In the genomic region with DNA sequence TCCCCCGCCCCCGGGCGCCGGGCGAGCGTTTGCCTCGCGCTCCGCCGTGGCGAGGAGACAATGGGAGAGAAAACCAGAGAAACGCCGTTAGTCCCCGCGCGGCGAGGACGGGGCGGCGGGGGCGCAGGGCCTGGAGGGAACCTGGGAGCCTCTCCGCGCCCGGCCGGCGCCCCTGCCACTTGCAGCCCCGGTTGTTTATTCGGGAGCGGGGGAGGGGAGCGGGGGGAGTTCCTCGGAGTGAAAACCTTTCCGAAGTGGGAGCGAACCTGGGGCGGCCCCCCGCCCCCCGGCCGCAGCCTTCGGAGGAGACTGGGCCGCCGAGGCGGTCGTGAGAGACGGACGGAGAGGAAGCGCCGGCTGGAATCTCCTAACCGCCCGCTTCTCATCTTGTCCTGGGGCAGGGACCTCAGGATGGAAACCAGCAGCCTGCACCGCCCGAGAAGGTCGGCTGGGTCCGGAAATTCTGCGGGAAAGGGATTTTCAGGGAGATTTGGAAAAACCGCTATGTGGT, we compare ENCODE assay signal across 8 cellular contexts. TPM values are rescaled to one million over a fixed set of nuclear protein-coding genes. Genes with fewer than 3 reads are reported as not detected.
DNase-seq lines count a peak whose midpoint lies in the region; ATAC-seq and TF ChIP-seq lines count a peak whose summit lies in the region.

No MANE protein-coding gene starts in this region.

- TF ChIP-seq CTCF in 22Rv1 (IDR thresholded peaks at IDR 0.05) (no peak), GM23338 (conservative IDR thresholded peaks at IDR 0.05; ENCODE audit: low read depth in 2 of 2) (no peak), WI38 (IDR thresholded peaks at IDR 0.05; ENCODE audit: low read depth, low read length) (no peak), natural killer cell (IDR thresholded peaks at IDR 0.05) (no peak)

- H3K4me1 ChIP-seq in GM23338 (ENCODE audit: insufficient read depth), result peaks cover 12% of the 10 kb centered on the region

- H3K27me3 Mint-ChIP-seq in GM23338 (ENCODE audit: insufficient read depth, low read depth, poor library complexity) (peaks cover 16% of the 10 kb centered on the region), natural killer cell (ENCODE audit: low read depth in 2 of 2) (no peaks in the 10 kb centered on the region)
- H3K27me3 Mint-ChIP-seq in effector memory CD8-positive, alpha-beta T cell, result no peaks in the 10 kb centered on the region

- H3K9me2 ChIP-seq in GM23338 (ENCODE audit: insufficient read depth), result no peaks in the 10 kb centered on the region

- H3K36me3 ChIP-seq in GM23338 (ENCODE audit: insufficient read depth), result peaks cover 7% of the 10 kb centered on the region; the same call in 1 of the 2 replicates

- H3K9me3 Mint-ChIP-seq in GM23338 (no peaks in the 10 kb centered on the region), natural killer cell (no peaks in the 10 kb centered on the region)
- no peaks in the 10 kb centered on the region for H3K9me3 Mint-ChIP-seq in effector memory CD8-positive, alpha-beta T cell

- intact Hi-C loops in natural killer cell (cut with micrococcal nuclease), result loop anchor here (5.0 kb wide), 2 partner anchors 37 to 83 kb away; a partner anchor contains a TSS

- H2AFZ ChIP-seq in GM23338, result peak overlapping the region; percentile 80; the same call in 1 of the 2 replicates

- peak overlapping the region; percentile 96 for H3K4me2 ChIP-seq in GM23338

- no peak overlapping the region for H3K27ac Mint-ChIP-seq in GM23338
- H3K27ac Mint-ChIP-seq in effector memory CD8-positive, alpha-beta T cell, result peak overlapping the region; percentile 97
- peak overlapping the region; percentile 88 to 95 for H3K27ac Mint-ChIP-seq in natural killer cell

- no peaks in the 10 kb centered on the region; the same call in 1 of the 2 replicates for H3F3A ChIP-seq in GM23338 (replicated peaks; ENCODE audit: low read depth)

- ATAC-seq in GM23338 (peak; percentile 49), natural killer cell (no peak), GM21381 (IDR thresholded peaks at IDR 0.05; ENCODE audit: unreplicated experiment) (no peak), HG03432 (IDR thresholded peaks at IDR 0.05; ENCODE audit: unreplicated experiment) (no peak)
- ATAC-seq in effector memory CD8-positive, alpha-beta T cell (replicated peaks), result no peak

- H3K27me3 ChIP-seq in GM23338 (ENCODE audit: insufficient read depth), result peaks cover 33% of the 10 kb centered on the region

- H3K4me3 Mint-ChIP-seq in GM23338 (peak overlapping the region; percentile 90), natural killer cell (peak overlapping the region; percentile 96)
- peak overlapping the region; percentile 95 to 97 for H3K4me3 Mint-ChIP-seq in effector memory CD8-positive, alpha-beta T cell

- H3K4me1 Mint-ChIP-seq in GM23338, result peaks cover 23% of the 10 kb centered on the region
- peaks cover 31 to 48% of the 10 kb centered on the region in 2 donors for H3K4me1 Mint-ChIP-seq in effector memory CD8-positive, alpha-beta T cell (ENCODE audit: low read depth in 2 of 2)
- peaks cover 32 to 53% of the 10 kb centered on the region in 2 donors for H3K4me1 Mint-ChIP-seq in natural killer cell

- H3K4me3 ChIP-seq in GM23338, result peak overlapping the region; percentile 92
- peak overlapping the region; percentile 96 for H3K4me3 ChIP-seq in WI38 (ENCODE audit: low read depth, low read length)

- peak; percentile 63 for DNase-seq in GM23338 (ENCODE audit: low spot score)
- DNase-seq in effector memory CD8-positive, alpha-beta T cell, result no peak
- DNase-seq in natural killer cell, result no peak
- DNase-seq in DMS153 treated with DMSO at 0.1 percent for 48 hours (lab: John Stamatoyannopoulos, UW; ENCODE audit: unreplicated experiment), result no peak

- H4K20me1 ChIP-seq in GM23338 (replicated peaks; ENCODE audit: insufficient read depth), result no peaks in the 10 kb centered on the region; the same call in 1 of the 2 replicates

- H3K36me3 Mint-ChIP-seq in GM23338 (ENCODE audit: low read depth) (peaks cover 33% of the 10 kb centered on the region), natural killer cell (no peaks in the 10 kb centered on the region)
- peaks cover 39% of the 10 kb centered on the region for H3K36me3 Mint-ChIP-seq in effector memory CD8-positive, alpha-beta T cell (ENCODE audit: insufficient read depth)

- peak overlapping the region; percentile 52 for H3K27ac ChIP-seq in 22Rv1
- no peak overlapping the region for H3K27ac ChIP-seq in GM23338 (ENCODE audit: low read depth)

- H3K79me2 ChIP-seq in GM23338 (replicated peaks; ENCODE audit: insufficient read depth), result peaks cover 16% of the 10 kb centered on the region

TF ChIP-seq in GM23338, 12 proteins besides CTCF, POLR2A, EP300 and RAD21:
- no peak for TF ChIP-seq CREB1 (CRISPR knock-in tag; IDR thresholded peaks at IDR 0.05; ENCODE audit: low read depth)
- no peak for TF ChIP-seq POLR2AphosphoS5 (IDR thresholded peaks at IDR 0.05; ENCODE audit: low read depth)

RNA-seq across cellular contexts. Expression of a gene that starts 0.8 kb away (rescaled TPM):
- total RNA-seq in GM23338 (2014; rRNA removed; shearing (Covaris generic)), result 26.3 and 34.3 TPM in 2 replicates
- 33.1 and 36.7 TPM in 2 replicates for polyA plus RNA-seq in GM23338 (2016; fragmentation: Nextera tagmentation; extraction: Ambion mirVana)
- total RNA-seq in natural killer cell, result 10 to 100 TPM; 53.3 to 73.8 (median 64.6) TPM
